Comparison of ENCODE assay signal across 21 cellular contexts in genomic region chr3:11221818-11222217, GRCh38. TPM values are rescaled to one million over a fixed set of nuclear protein-coding genes. Genes with fewer than 3 reads are reported as not detected.
DNase-seq lines count a peak whose midpoint lies in the region; ATAC-seq and TF ChIP-seq lines count a peak whose summit lies in the region.
"Had no signal": no experiment of that assay in that cellular context is flagged by ENCODE, and none has a peak within 500 bp of the region (broad histone marks: within the 10 kb centered on the region; RNA-seq: fewer than 3 reads in every experiment).

No MANE protein-coding gene starts in this region.

- no peak overlapping the region for H3K27ac Mint-ChIP-seq in activated T-cell treated with anti-CD3 and anti-CD28 coated beads, Interleukin-2, amount 50 U/mL, for 72 hours
- H3K27ac Mint-ChIP-seq: activated T-helper 2 cell treated with anti-CD3 and anti-CD28 coated beads, Interferon-gamma antibody, Interleukin-2, Interleukin-4, amounts not matched to agents 10 μg/mL and 5 μg/mL and 100 μg/mL, durations not matched to agents 14 hours and 24 hours and 36 hours; naive thymus-derived CD8-positive, alpha-beta T cell; T-helper 2 cell treated with Interferon-gamma antibody and Interleukin-4, amounts not matched to agents 5 μg/mL and 100 μg/mL, for 36 hours had no signal

- H3K4me3 ChIP-seq in HCT116 (replicated peaks in 1 of 2; ENCODE audit: low read depth in 1 of 2, low read length in 2 of 2) (no peak overlapping the region), neutrophil (ENCODE audit: low read depth in 1 of 2, low read length in 1 of 2) (no peak overlapping the region)
- H3K4me3 ChIP-seq: heart right ventricle had no signal

- H3K36me3 Mint-ChIP-seq in activated T-cell treated with anti-CD3 and anti-CD28 coated beads, Interleukin-2, amount 50 U/mL, for 72 hours (ENCODE audit: insufficient read depth in 2 of 2), result no peaks in the 10 kb centered on the region
- H3K36me3 Mint-ChIP-seq: naive thymus-derived CD8-positive, alpha-beta T cell had no signal

- H3K4me1 ChIP-seq in HCT116 (ENCODE audit: control insufficient read depth in 1 of 2, insufficient read depth in 2 of 2, low read length in 2 of 2) (peaks cover 5 to 19% of the 10 kb centered on the region in 2 experiments; a peak in 3 of 4 replicates), neutrophil (ENCODE audit: control insufficient read depth in 1 of 2, insufficient read depth in 1 of 2, low read depth in 1 of 2, low read length in 1 of 2) (peaks cover 58 to 61% of the 10 kb centered on the region in 2 experiments)

- H3K9me2 ChIP-seq in HCT116 (ENCODE audit: insufficient read depth), result no peaks in the 10 kb centered on the region

- H4K20me1 ChIP-seq in HCT116 (ENCODE audit: insufficient read depth), result no peaks in the 10 kb centered on the region

- H3K27me3 Mint-ChIP-seq in activated T-cell treated with anti-CD3 and anti-CD28 coated beads, Interleukin-2, amount 50 U/mL, for 72 hours (ENCODE audit: low read depth), result no peaks in the 10 kb centered on the region

- no peaks in the 10 kb centered on the region for H3K9me3 Mint-ChIP-seq in activated T-cell treated with anti-CD3 and anti-CD28 coated beads, Interleukin-2, amount 50 U/mL, for 72 hours
- H3K9me3 Mint-ChIP-seq: activated T-helper 2 cell treated with anti-CD3 and anti-CD28 coated beads, Interferon-gamma antibody, Interleukin-2, Interleukin-4, amounts not matched to agents 10 μg/mL and 5 μg/mL and 100 μg/mL, durations not matched to agents 14 hours and 24 hours and 36 hours; naive thymus-derived CD8-positive, alpha-beta T cell; T-helper 2 cell treated with Interferon-gamma antibody and Interleukin-4, amounts not matched to agents 5 μg/mL and 100 μg/mL, for 36 hours had no signal

- RAD21 ChIA-PET in HCT116 (lab: Charles Lee; ENCODE audit: low non-redundant PET in 1 of 2, low total read pairs in 2 of 2, uncharacterized antibody in 2 of 2, unreplicated experiment in 2 of 2), result no interaction called here

- no peaks in the 10 kb centered on the region for H3K9me3 ChIP-seq in HCT116 (ENCODE audit: control insufficient read depth in 1 of 2, insufficient read depth in 1 of 2, low read depth in 1 of 2, low read length in 2 of 2)
- no peaks in the 10 kb centered on the region for H3K9me3 ChIP-seq in neutrophil
- H3K9me3 ChIP-seq: heart right ventricle, tibial nerve had no signal

- no peak overlapping the region for H2AFZ ChIP-seq in HCT116 (ENCODE audit: low read depth, low read length, poor library complexity, severe bottlenecking)

- H3K36me3 ChIP-seq in HCT116 (ENCODE audit: control insufficient read depth in 1 of 2, insufficient read depth in 2 of 2, low read length in 2 of 2), result no peaks in the 10 kb centered on the region
- H3K36me3 ChIP-seq in neutrophil, result no peaks in the 10 kb centered on the region
- H3K36me3 ChIP-seq: heart right ventricle, tibial nerve had no signal

- POLR2A ChIA-PET in HCT116 (lab: Charles Lee), result no interaction called here
- POLR2A ChIA-PET in RWPE1 (lab: Yijun Ruan, JAX; ENCODE audit: low non-redundant PET), result no interaction called here

- H3K4me3 Mint-ChIP-seq in activated T-cell treated with anti-CD3 and anti-CD28 coated beads, Interleukin-2, amount 50 U/mL, for 72 hours, result no peak overlapping the region
- H3K4me3 Mint-ChIP-seq: naive thymus-derived CD8-positive, alpha-beta T cell; T-helper 2 cell treated with Interferon-gamma antibody and Interleukin-4, amounts not matched to agents 5 μg/mL and 100 μg/mL, for 36 hours had no signal

- TF ChIP-seq CTCF in HCT116 (IDR thresholded peaks at IDR 0.05 in 2 of 3, conservative IDR thresholded peaks at IDR 0.05 in 1 of 3; ENCODE audit: borderline replicate concordance in 1 of 3, insufficient read depth in 1 of 3, low read depth in 2 of 3, low read length in 2 of 3) (peak in 1 of 3 experiments; percentile 11; a peak in 2 of 6 replicates), RWPE1 (conservative IDR thresholded peaks at IDR 0.05; ENCODE audit: low read depth) (no peak; the same call in 1 of the 2 replicates), neutrophil (IDR thresholded peaks at IDR 0.05) (no peak)

- CTCF ChIA-PET in HCT116 (lab: Charles Lee) (no interaction called here), RWPE1 (lab: Yijun Ruan, JAX) (interaction anchor here (0.7 kb wide), 1 partner anchor 123 kb away, joined by 3 read pairs; no protein-coding TSS in a partner anchor)

- H3K4me2 ChIP-seq in HCT116 (ENCODE audit: low read length), result no peak overlapping the region

- peak; percentile 43 for TF ChIP-seq RAD21 in HCT116 (IDR thresholded peaks at IDR 0.05; ENCODE audit: low read depth)

- TF ChIP-seq POLR2A in HCT116 (IDR thresholded peaks at IDR 0.05; ENCODE audit: borderline replicate concordance, extremely low read depth, insufficient read depth, insufficient read length), result no peak

- no peak for DNase-seq in HCT116 (ENCODE audit: low read depth, low spot score)
- no peak for DNase-seq in RWPE1 (ENCODE audit: low spot score)
- peak; percentile 55 for DNase-seq in dermis blood vessel endothelial cell
- DNase-seq in A172 (ENCODE audit: low spot score), result no peak
- DNase-seq in activated T-cell treated with anti-CD3 and anti-CD28 coated beads, Interleukin-2, amount 50 U/mL, for 72 hours, result no peak
- DNase-seq: activated CD4-positive, alpha-beta T cell treated with anti-CD3 and anti-CD28 coated beads for 1 hour; H7; heart right ventricle; islet precursor cell; naive thymus-derived CD8-positive, alpha-beta T cell; NCI-H1694; NCI-H345; NK-92 treated with Interleukin-12 subunit alpha and Interleukin-12 subunit beta, amount 100 ng/mL, for 24 hours; SHP77; stimulated activated naive CD4-positive, alpha-beta T cell had no signal

- H3K9ac ChIP-seq in HCT116 (ENCODE audit: low read length), result no peak overlapping the region

- H3K27ac ChIP-seq in HCT116 (ENCODE audit: low read depth, low read length) (no peak overlapping the region), RWPE1 (peak overlapping the region; percentile 97), neutrophil (peak overlapping the region; percentile 87)
- H3K27ac ChIP-seq: heart right ventricle had no signal

- BruUV-seq in HCT116 (replicated peaks; lab: Mats Ljungman, UMichigan), result no TSS peak

- peaks cover 20% of the 10 kb centered on the region for H3K4me1 Mint-ChIP-seq in activated T-cell treated with anti-CD3 and anti-CD28 coated beads, Interleukin-2, amount 50 U/mL, for 72 hours (ENCODE audit: low read depth)

- intact Hi-C loops in HCT116 (cut with micrococcal nuclease), result no loop called here

- H3K27me3 ChIP-seq in HCT116 (ENCODE audit: insufficient read depth, low read length) (no peaks in the 10 kb centered on the region), neutrophil (no peaks in the 10 kb centered on the region)
- H3K27me3 ChIP-seq: tibial nerve had no signal

- H3K79me2 ChIP-seq in HCT116 (ENCODE audit: insufficient read depth, low read length), result peaks cover 54% of the 10 kb centered on the region

- ATAC-seq in HCT116 (no peak), GM21360 (IDR thresholded peaks at IDR 0.05; ENCODE audit: unreplicated experiment) (no peak), GM21447 (IDR thresholded peaks at IDR 0.05; ENCODE audit: unreplicated experiment) (no peak)
- no peak for ATAC-seq in activated T-cell treated with anti-CD3 and anti-CD28 coated beads, Interleukin-2, amount 50 U/mL, for 72 hours (replicated peaks in 1 of 2)
- ATAC-seq: heart right ventricle; naive thymus-derived CD8-positive, alpha-beta T cell had no signal

TF ChIP-seq in HCT116, 20 proteins besides CTCF, POLR2A, EP300 and RAD21:
- TF ChIP-seq POLR2AphosphoS5 (IDR thresholded peaks at IDR 0.05; ENCODE audit: low read depth, low read length) (no peak), CEBPB (IDR thresholded peaks at IDR 0.05; ENCODE audit: low read depth) (no peak), CBX3 (IDR thresholded peaks at IDR 0.05; ENCODE audit: low read depth) (no peak), SRF (IDR thresholded peaks at IDR 0.05; ENCODE audit: low read depth) (no peak), EZH2phosphoT487 (IDR thresholded peaks at IDR 0.05; ENCODE audit: borderline replicate concordance) (no peak), EZH2 (IDR thresholded peaks at IDR 0.05) (no peak), YY1 (IDR thresholded peaks at IDR 0.05; ENCODE audit: extremely low read depth, insufficient replicate concordance, low read depth, low read length) (no peak), FOSL1 (IDR thresholded peaks at IDR 0.05; ENCODE audit: low read depth) (no peak), ATF3 (IDR thresholded peaks at IDR 0.05) (no peak), ZNF274 (IDR thresholded peaks at IDR 0.05; ENCODE audit: low read depth, low read length) (no peak), SIN3A (IDR thresholded peaks at IDR 0.05; ENCODE audit: low read depth) (no peak), JUND (IDR thresholded peaks at IDR 0.05) (no peak), SP1 (IDR thresholded peaks at IDR 0.05; ENCODE audit: low read depth) (no peak), TCF7L2 (IDR thresholded peaks at IDR 0.05; ENCODE audit: borderline replicate concordance, extremely low read depth, insufficient read depth, insufficient read length) (no peak)

RNA-seq across cellular contexts. Expression of gene ATG7, which starts 50.4 kb away (rescaled TPM):
- 29.3 TPM for total RNA-seq in HCT116 (2021; ENCODE audit: unreplicated experiment)
- 15.4 and 19.5 TPM in 2 replicates for polyA plus RNA-seq in HCT116 (2012)
- total RNA-seq in dermis blood vessel endothelial cell, result 80.8 and 102 TPM in 2 replicates
- 48.3 and 68.2 TPM in 2 replicates for total RNA-seq in A172 (2014; rRNA removed; shearing (Covaris generic))
- 10 to 100 TPM; 29.7 to 38.2 TPM for total RNA-seq in activated T-cell treated with anti-CD3 and anti-CD28 coated beads, Interleukin-2, amount 50 U/mL, for 72 hours
